ENCODE assay signal across 12 cellular contexts in the genomic region with DNA sequence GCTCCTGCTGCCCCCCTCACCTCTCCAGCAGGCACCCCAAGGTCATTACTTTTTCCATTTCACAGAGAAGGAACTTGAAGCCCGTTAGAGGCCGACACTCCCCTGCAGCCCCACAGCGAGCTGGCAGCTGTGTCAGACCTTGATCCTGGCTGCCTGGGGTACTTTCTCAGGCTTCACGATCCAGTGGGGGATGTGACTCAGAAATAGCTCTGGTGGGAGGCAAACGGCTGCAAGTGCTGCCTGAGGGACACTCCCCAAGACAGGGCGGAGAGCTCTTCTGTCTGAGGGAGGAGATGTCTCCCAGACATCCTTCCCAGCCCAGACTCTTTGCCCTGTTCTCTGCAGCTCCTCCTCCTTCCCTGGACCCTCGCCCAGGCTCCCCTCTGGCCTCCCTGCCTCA. TPM values are rescaled to one million over a fixed set of nuclear protein-coding genes. Genes with fewer than 3 reads are reported as not detected.
DNase-seq lines count a peak whose midpoint lies in the region; ATAC-seq, FAIRE-seq and TF ChIP-seq lines count a peak whose summit lies in the region.
"Had no signal": no experiment of that assay in that cellular context is flagged by ENCODE, and none has a peak within 500 bp of the region (broad histone marks: within the 10 kb centered on the region; RNA-seq: fewer than 3 reads in every experiment).

No MANE protein-coding gene starts in this region.

- no peaks in the 10 kb centered on the region for H3K4me1 Mint-ChIP-seq in activated naive CD8-positive, alpha-beta T cell treated with anti-CD3 and anti-CD28 coated beads for 36 hours

- no peak overlapping the region for H3K27ac ChIP-seq in transverse colon

- FAIRE-seq in HTR-8/SVneo (lab: Jason Lieb, UNC), result peak; percentile 64

- intact Hi-C loops in transverse colon (cut with DNase I; ENCODE audit: low total_unique reads), result no loop called here

- no peaks in the 10 kb centered on the region for H3K36me3 ChIP-seq in transverse colon

- H3K4me3 Mint-ChIP-seq in activated naive CD8-positive, alpha-beta T cell treated with anti-CD3 and anti-CD28 coated beads for 36 hours, result no peak overlapping the region

- TF ChIP-seq CTCF in transverse colon (IDR thresholded peaks at IDR 0.05), result no peak

- H3K4me1 ChIP-seq in transverse colon, result no peaks in the 10 kb centered on the region

- H3K4me3 ChIP-seq in transverse colon, result no peak overlapping the region

- H3K27me3 Mint-ChIP-seq in activated naive CD8-positive, alpha-beta T cell treated with anti-CD3 and anti-CD28 coated beads for 36 hours, result no peaks in the 10 kb centered on the region

- H3K36me3 Mint-ChIP-seq in activated naive CD8-positive, alpha-beta T cell treated with anti-CD3 and anti-CD28 coated beads for 36 hours, result no peaks in the 10 kb centered on the region

- H3K27ac Mint-ChIP-seq in activated naive CD8-positive, alpha-beta T cell treated with anti-CD3 and anti-CD28 coated beads for 36 hours, result no peak overlapping the region

- no peak for TF ChIP-seq POLR2A in transverse colon (IDR thresholded peaks at IDR 0.05)

- peaks cover 4% of the 10 kb centered on the region for H3K9me3 Mint-ChIP-seq in activated naive CD8-positive, alpha-beta T cell treated with anti-CD3 and anti-CD28 coated beads for 36 hours

- H3K27me3 ChIP-seq in transverse colon, result no peaks in the 10 kb centered on the region

- WGBS in transverse colon (ENCODE audit: low coverage in 1 of 2), 2 donors, result 30% methylated on average over 7 of the region's 7 CpGs; no CpG with 5 or more reads in 1 of the 2 donors

- peak; percentile 72 for DNase-seq in A172 (ENCODE audit: low spot score)
- DNase-seq in HTR-8/SVneo (ENCODE audit: insufficient read length, low spot score), result peak; percentile 68
- peak; percentile 79 for DNase-seq in amniotic epithelial cell (ENCODE audit: low read depth)
- peak; percentile 92 for DNase-seq in islet precursor cell
- DNase-seq in transverse colon, result no peak
- no peak for DNase-seq in activated naive CD8-positive, alpha-beta T cell treated with anti-CD3 and anti-CD28 coated beads for 36 hours
- DNase-seq: cortex of kidney, GDM1, hippocampal formation, NCI-H1436 treated with DMSO at 0.1 percent for 48 hours had no signal

- H3K9me3 ChIP-seq in transverse colon, result peaks cover 0 to 9% of the 10 kb centered on the region in 2 donors

- in situ Hi-C loops in transverse colon (cut with MboI; ENCODE audit: low pct_ligation_motif_present in 1 of 4, low pct_unique_long_range_greater_than_20kb in 1 of 4, low sequenced_read_pairs in 3 of 4), result no loop called here

- ATAC-seq in HG03159 (IDR thresholded peaks at IDR 0.05; ENCODE audit: unreplicated experiment) (no peak), GM18861 (IDR thresholded peaks at IDR 0.05; ENCODE audit: unreplicated experiment) (no peak)

- no peak for TF ChIP-seq EP300 in transverse colon (IDR thresholded peaks at IDR 0.05; ENCODE audit: low read depth)

RNA-seq across cellular contexts. Expression of a gene that starts 4.8 kb away (rescaled TPM):
- total RNA-seq in A172 (2014; rRNA removed; shearing (Covaris generic)), result not detected in 2 replicates
- 10 to 100 TPM in 1 of 4 donors, under 1 TPM in 2, not detected in 1; 0.32 to 12.7 (median 0.82) TPM for total RNA-seq in transverse colon
- total RNA-seq in activated naive CD8-positive, alpha-beta T cell treated with anti-CD3 and anti-CD28 coated beads for 36 hours, result under 1 TPM; 0.58 to 0.72 TPM

RNA-seq across cellular contexts. Expression of a gene that starts 8.5 kb away (rescaled TPM):
- 116 and 130 TPM in 2 replicates for total RNA-seq in A172 (2014; rRNA removed; shearing (Covaris generic))
- 100 to 1,000 TPM in 2 of 4 donors, 10 to 100 TPM in 2; 71.1 to 125 (median 93.0) TPM for total RNA-seq in transverse colon
- 10 to 100 TPM; 83.0 to 83.2 TPM for total RNA-seq in activated naive CD8-positive, alpha-beta T cell treated with anti-CD3 and anti-CD28 coated beads for 36 hours

RNA-seq across cellular contexts. Expression of a gene that starts 54.8 kb away (rescaled TPM):
- 17.6 and 19.0 TPM in 2 replicates for total RNA-seq in A172 (2014; rRNA removed; shearing (Covaris generic))
- total RNA-seq in transverse colon, result 10 to 100 TPM; 10.2 to 20.1 (median 13.1) TPM
- total RNA-seq in activated naive CD8-positive, alpha-beta T cell treated with anti-CD3 and anti-CD28 coated beads for 36 hours, result 10 to 100 TPM; 28.7 to 30.9 TPM

RNA-seq across cellular contexts. Expression of a gene that starts 59.8 kb away (rescaled TPM):
- 28.6 and 34.8 TPM in 2 replicates for total RNA-seq in A172 (2014; rRNA removed; shearing (Covaris generic))
- total RNA-seq in transverse colon, result 10 to 100 TPM; 26.9 to 46.6 (median 38.7) TPM
- total RNA-seq in activated naive CD8-positive, alpha-beta T cell treated with anti-CD3 and anti-CD28 coated beads for 36 hours, result 10 to 100 TPM; 41.6 to 44.8 TPM

Comparison
In these comparisons a context has a peak if more than half of its experiments do, and no peak if none do; other contexts are left out.
1. DNase-seq: peak in A172 (single experiment), HTR-8/SVneo (single experiment), amniotic epithelial cell (single experiment) and islet precursor cell (single experiment); none in transverse colon (single experiment) and activated naive CD8-positive, alpha-beta T cell treated with anti-CD3 and anti-CD28 coated beads for 36 hours (single experiment).